ENCODE assay signal across 17 cellular contexts in the genomic region with DNA sequence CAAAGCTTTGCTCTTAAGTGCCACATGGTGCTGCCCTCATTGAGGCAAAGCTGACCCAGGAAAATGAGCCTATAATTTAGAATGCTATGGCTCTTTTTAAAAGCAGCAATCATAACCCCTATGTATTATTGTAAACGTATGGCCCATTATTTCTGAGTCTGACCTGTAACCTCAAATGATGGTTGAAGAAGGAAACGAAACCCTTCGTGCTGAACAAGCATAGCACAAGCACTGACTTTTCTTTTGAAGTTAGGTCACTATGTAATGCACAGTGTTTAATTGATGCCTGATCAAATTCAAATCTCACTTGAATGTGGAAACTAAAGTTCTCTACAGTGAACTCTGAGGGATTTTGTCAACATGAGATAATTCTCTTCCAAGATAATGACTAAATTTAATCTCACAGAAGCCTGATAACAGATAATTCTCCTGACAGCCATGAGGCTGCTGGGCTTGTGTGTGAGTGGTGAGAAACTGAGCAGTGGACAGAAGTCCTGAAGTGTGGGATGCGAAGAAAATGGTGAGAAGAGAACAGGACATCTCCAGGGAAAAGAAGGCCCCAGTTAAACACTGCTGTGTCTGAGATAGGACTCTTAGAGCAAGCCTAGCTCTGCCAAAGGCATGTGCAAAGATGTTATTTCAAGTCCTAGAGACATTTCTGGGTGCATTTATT.
"Had no signal": no experiment of that assay in that cellular context is flagged by ENCODE, and none has a peak within 500 bp of the region (broad histone marks: within the 10 kb centered on the region; RNA-seq: fewer than 3 reads in every experiment).

No MANE protein-coding gene starts in this region.

- H3K4me3 ChIP-seq: lower lobe of right lung, tibial artery had no signal

- H3K9me3 Mint-ChIP-seq: activated T-helper 17 cell treated with anti-CD3 and anti-CD28 coated beads, Interleukin-2, amount 50 U/mL, for 72 hours; effector memory CD8-positive, alpha-beta T cell; mesothelial cell of epicardium; stimulated activated effector memory CD8-positive, alpha-beta T cell treated with anti-CD3 and anti-CD28 coated beads, Interleukin-12 subunit alpha, Interleukin-12 subunit beta, amount 100 ng/mL, for 72 hours; T-helper 2 cell treated with Interferon-gamma antibody and Interleukin-4, amounts not matched to agents 5 μg/mL and 100 μg/mL, for 36 hours had no signal

- H3K36me3 Mint-ChIP-seq: mesothelial cell of epicardium; stimulated activated effector memory CD8-positive, alpha-beta T cell treated with anti-CD3 and anti-CD28 coated beads, Interleukin-12 subunit alpha, Interleukin-12 subunit beta, amount 100 ng/mL, for 72 hours had no signal

- H3K27me3 ChIP-seq: tibial artery had no signal

- H3K27ac ChIP-seq: lower lobe of right lung, tibial artery had no signal

- H3K36me3 ChIP-seq: lower lobe of right lung, tibial artery had no signal

- H3K27me3 Mint-ChIP-seq: activated CD4-positive, alpha-beta T cell treated with anti-CD3 and anti-CD28 coated beads, Interleukin-2, amount 10 ng/mL, durations not matched to agents 7 days and 5 days; activated naive CD4-positive, alpha-beta T cell treated with anti-CD3 and anti-CD28 coated beads, Interleukin-2, amount 10 ng/mL, durations not matched to agents 7 days and 5 days; activated T-helper 17 cell treated with anti-CD3 and anti-CD28 coated beads, Interleukin-2, amount 50 U/mL, for 72 hours; effector memory CD8-positive, alpha-beta T cell had no signal

- H3K9me3 ChIP-seq: lower lobe of right lung, tibial artery had no signal

- H3K4me3 Mint-ChIP-seq: activated CD4-positive, alpha-beta T cell treated with anti-CD3 and anti-CD28 coated beads, Interleukin-2, amount 10 ng/mL, durations not matched to agents 7 days and 5 days; activated naive CD4-positive, alpha-beta T cell treated with anti-CD3 and anti-CD28 coated beads, Interleukin-2, amount 10 ng/mL, durations not matched to agents 7 days and 5 days; activated T-helper 17 cell treated with anti-CD3 and anti-CD28 coated beads, Interleukin-2, amount 50 U/mL, for 72 hours; effector memory CD8-positive, alpha-beta T cell; mesothelial cell of epicardium; stimulated activated effector memory CD8-positive, alpha-beta T cell treated with anti-CD3 and anti-CD28 coated beads, Interleukin-12 subunit alpha, Interleukin-12 subunit beta, amount 100 ng/mL, for 72 hours; T-helper 2 cell treated with Interferon-gamma antibody and Interleukin-4, amounts not matched to agents 5 μg/mL and 100 μg/mL, for 36 hours had no signal

- DNase-seq: activated CD4-positive, alpha-beta T cell treated with anti-CD3 and anti-CD28 coated beads, Interleukin-2, amount 10 ng/mL, durations not matched to agents 7 days and 5 days; activated CD4-positive, CD25-positive, alpha-beta regulatory T cell; activated CD8-positive, alpha-beta memory T cell treated with anti-CD3 and anti-CD28 coated beads for 24 hours; activated naive CD4-positive, alpha-beta T cell treated with anti-CD3 and anti-CD28 coated beads, Interleukin-2, amount 10 ng/mL, durations not matched to agents 7 days and 5 days; activated T-cell treated with anti-CD3 and anti-CD28 coated beads for 4 hours; dermis blood vessel endothelial cell; effector memory CD8-positive, alpha-beta T cell; foreskin melanocyte; head of caudate nucleus; kidney glomerular epithelial cell; lower lobe of right lung; retina; tibial artery had no signal

- H3K4me1 ChIP-seq: lower lobe of right lung had no signal

- H3K27ac Mint-ChIP-seq: activated CD4-positive, alpha-beta T cell treated with anti-CD3 and anti-CD28 coated beads, Interleukin-2, amount 10 ng/mL, durations not matched to agents 7 days and 5 days; activated naive CD4-positive, alpha-beta T cell treated with anti-CD3 and anti-CD28 coated beads, Interleukin-2, amount 10 ng/mL, durations not matched to agents 7 days and 5 days; activated T-helper 17 cell treated with anti-CD3 and anti-CD28 coated beads, Interleukin-2, amount 50 U/mL, for 72 hours; effector memory CD8-positive, alpha-beta T cell; mesothelial cell of epicardium; stimulated activated effector memory CD8-positive, alpha-beta T cell treated with anti-CD3 and anti-CD28 coated beads, Interleukin-12 subunit alpha, Interleukin-12 subunit beta, amount 100 ng/mL, for 72 hours; T-helper 2 cell treated with Interferon-gamma antibody and Interleukin-4, amounts not matched to agents 5 μg/mL and 100 μg/mL, for 36 hours had no signal

- ATAC-seq: activated T-helper 17 cell treated with anti-CD3 and anti-CD28 coated beads, Interleukin-2, amount 50 U/mL, for 72 hours; effector memory CD8-positive, alpha-beta T cell; lower lobe of right lung; stimulated activated effector memory CD8-positive, alpha-beta T cell treated with anti-CD3 and anti-CD28 coated beads, Interleukin-12 subunit alpha, Interleukin-12 subunit beta, amount 100 ng/mL, for 72 hours had no signal
